ENCODE assay signal across 3 cellular contexts in genomic region chr15:60215225-60215963, GRCh38.
TF ChIP-seq lines count a peak whose summit lies in the region.

No MANE protein-coding gene starts in this region.

TF ChIP-seq in IMR-90, 13 proteins besides CTCF, POLR2A, EP300 and RAD21:
- no peak for TF ChIP-seq MAFK (IDR thresholded peaks at IDR 0.05; ENCODE audit: low read depth, low read length)
- no peak for TF ChIP-seq RFX5 (IDR thresholded peaks at IDR 0.05; ENCODE audit: low read depth, low read length)
- TF ChIP-seq SMC3 (IDR thresholded peaks at IDR 0.05; ENCODE audit: low read depth, low read length), result no peak
- TF ChIP-seq NFE2L2 (IDR thresholded peaks at IDR 0.05; ENCODE audit: low read depth, low read length), result no peak
- no peak for TF ChIP-seq RCOR1 (IDR thresholded peaks at IDR 0.05; ENCODE audit: insufficient replicate concordance, low read length)
- no peak for TF ChIP-seq CEBPB (IDR thresholded peaks at IDR 0.05; ENCODE audit: low read depth, low read length)
- no peak for TF ChIP-seq CHD1 (IDR thresholded peaks at IDR 0.05; ENCODE audit: low read depth, low read length)
- no peak for TF ChIP-seq BHLHE40 (IDR thresholded peaks at IDR 0.05; ENCODE audit: low read depth, low read length)
- TF ChIP-seq FOS (IDR thresholded peaks at IDR 0.05; ENCODE audit: low read depth, low read length), result no peak
- no peak for TF ChIP-seq MAZ (IDR thresholded peaks at IDR 0.05; ENCODE audit: borderline replicate concordance, low read depth, low read length)

TF ChIP-seq in H1, 55 proteins besides CTCF, POLR2A, EP300 and RAD21:
- TF ChIP-seq EZH2 (IDR thresholded peaks at IDR 0.05; ENCODE audit: low read depth, low read length, severe bottlenecking) (no peak), KDM5A (IDR thresholded peaks at IDR 0.05; ENCODE audit: low read length) (no peak)

TF ChIP-seq in HEK293T, 16 proteins besides CTCF, POLR2A, EP300 and RAD21:
- TF ChIP-seq SP1 (IDR thresholded peaks at IDR 0.05) (no peak), HDGF (IDR thresholded peaks at IDR 0.05; ENCODE audit: borderline replicate concordance) (no peak), SUZ12 (IDR thresholded peaks at IDR 0.05) (no peak)
